Comparison of ENCODE assay signal across 8 cellular contexts in genomic region chr15:59104912-59105732, GRCh38. TPM values are rescaled to one million over a fixed set of nuclear protein-coding genes. Genes with fewer than 3 reads are reported as not detected.
A peak's percentile ranks its signal among the peaks of the same experiment; 100 is the strongest.
DNase-seq lines count a peak whose midpoint lies in the region; ATAC-seq and TF ChIP-seq lines count a peak whose summit lies in the region.

Gene CCNB2, plus strand, starts transcription at chr15:59105146. Its CDS starts 123 bp downstream, at chr15:59105269.

- ATAC-seq in activated CD8-positive, alpha-beta T cell treated with anti-CD3 and anti-CD28 coated beads, Interleukin-2, amount 10 ng/mL, durations not matched to agents 7 days and 5 days = peak; percentile 100
- peak; percentile 96 for ATAC-seq in lung (ENCODE audit: insufficient read depth, low FRiP score)

- H3K4me1 ChIP-seq in lung (ENCODE audit: control insufficient read depth in 2 of 2, insufficient read depth in 2 of 2, low read length in 2 of 2) = no peaks in the 10 kb centered on the region

- no peaks in the 10 kb centered on the region for H3K27me3 ChIP-seq in lung (ENCODE audit: control insufficient read depth, insufficient read depth)

- no peaks in the 10 kb centered on the region for H3K27me3 Mint-ChIP-seq in activated CD8-positive, alpha-beta T cell treated with anti-CD3 and anti-CD28 coated beads, Interleukin-2, amount 10 ng/mL, durations not matched to agents 7 days and 5 days (ENCODE audit: low read depth)

- H3K4me1 Mint-ChIP-seq in activated CD8-positive, alpha-beta T cell treated with anti-CD3 and anti-CD28 coated beads, Interleukin-2, amount 10 ng/mL, durations not matched to agents 7 days and 5 days (ENCODE audit: low read depth) = peaks cover 42% of the 10 kb centered on the region

- H3K36me3 ChIP-seq in lung (ENCODE audit: control insufficient read depth in 2 of 2, insufficient read depth in 2 of 2, low read length in 2 of 2) = peaks cover 0 to 1% of the 10 kb centered on the region in 2 donors

- no peaks in the 10 kb centered on the region for H3K9me3 ChIP-seq in lung (ENCODE audit: control insufficient read depth in 2 of 2, insufficient read depth in 1 of 2, low read length in 1 of 2)

- peak; percentile 87 for DNase-seq in COLO668 (lab: John Stamatoyannopoulos, UW; ENCODE audit: unreplicated experiment)
- peak; percentile 91 for DNase-seq in GM20000 (ENCODE audit: low spot score)
- peak; percentile 78 for DNase-seq in HS-5 (ENCODE audit: low read depth)
- peak; percentile 27 for DNase-seq in NK-92 (lab: John Stamatoyannopoulos, UW; ENCODE audit: unreplicated experiment)
- peak; percentile 94 for DNase-seq in activated CD8-positive, alpha-beta T cell treated with anti-CD3 and anti-CD28 coated beads, Interleukin-2, amount 10 ng/mL, durations not matched to agents 7 days and 5 days
- DNase-seq in effector CD8-positive, alpha-beta T cell (lab: John Stamatoyannopoulos, UW) = peak; percentile 76
- peak; percentile 88 for DNase-seq in lung (ENCODE audit: low spot score)
- peak; percentile 52 to 67 (median 65) for DNase-seq in stimulated activated CD4-positive, alpha-beta T cell treated with anti-CD3 and anti-CD28 coated beads, TNF-alpha, amount 100 ng/mL, for 4 hours (ENCODE audit: low read depth in 3 of 3)

- H3K9me3 Mint-ChIP-seq in activated CD8-positive, alpha-beta T cell treated with anti-CD3 and anti-CD28 coated beads, Interleukin-2, amount 10 ng/mL, durations not matched to agents 7 days and 5 days (ENCODE audit: insufficient read depth) = no peaks in the 10 kb centered on the region

- POLR2A ChIA-PET in activated CD8-positive, alpha-beta T cell treated with anti-CD3 and anti-CD28 coated beads, Interleukin-2, amount 10 ng/mL, durations not matched to agents 7 days and 5 days (lab: Charles Lee) = interaction anchor here (0.9 to 2.4 kb wide), 3 partner anchors 11 to 117 kb away, joined by 3 to 12 read pairs (median 3); partner anchors contain the start of gene RNF111

- peaks cover 40% of the 10 kb centered on the region for H3K36me3 Mint-ChIP-seq in activated CD8-positive, alpha-beta T cell treated with anti-CD3 and anti-CD28 coated beads, Interleukin-2, amount 10 ng/mL, durations not matched to agents 7 days and 5 days (ENCODE audit: low read depth)

- H3K27ac ChIP-seq in lung (ENCODE audit: low read depth in 1 of 2, low read length in 1 of 2) = peak within 1 kb of the TSS; percentile 1 to 64

- 0 to 1% methylated on average over 55 to 57 of the region's 57 CpGs for WGBS in lung, 2 donors

- TF ChIP-seq CTCF in GM20000 (IDR thresholded peaks at IDR 0.05; ENCODE audit: extremely low read depth, missing control alignments) (no peak), lung (IDR thresholded peaks at IDR 0.05; ENCODE audit: control extremely low read depth, extremely low read depth) (no peak)

- CTCF ChIA-PET in activated CD8-positive, alpha-beta T cell treated with anti-CD3 and anti-CD28 coated beads, Interleukin-2, amount 10 ng/mL, durations not matched to agents 7 days and 5 days (lab: Charles Lee) = interaction anchor here (1.4 to 1.7 kb wide), 3 partner anchors 125 to 424 kb away, joined by 4 to 6 read pairs (median 5); no protein-coding TSS in a partner anchor

- peak within 1 kb of the TSS; percentile 98 for H3K4me3 Mint-ChIP-seq in activated CD8-positive, alpha-beta T cell treated with anti-CD3 and anti-CD28 coated beads, Interleukin-2, amount 10 ng/mL, durations not matched to agents 7 days and 5 days

- H3K4me3 ChIP-seq in lung = peak within 1 kb of the TSS; percentile 64

- H3K27ac Mint-ChIP-seq in activated CD8-positive, alpha-beta T cell treated with anti-CD3 and anti-CD28 coated beads, Interleukin-2, amount 10 ng/mL, durations not matched to agents 7 days and 5 days = peak within 1 kb of the TSS; percentile 98

RNA-seq across cellular contexts. Expression of gene CCNB2, which starts in this region (rescaled TPM):
- 100 to 1,000 TPM; 107 to 112 TPM for total RNA-seq in activated CD8-positive, alpha-beta T cell treated with anti-CD3 and anti-CD28 coated beads, Interleukin-2, amount 10 ng/mL, durations not matched to agents 7 days and 5 days
- total RNA-seq in lung = 1 to 10 TPM; 2.0 to 5.1 TPM
- 1 to 10 TPM; 1.5 to 2.4 TPM for polyA plus RNA-seq in lung

Comparison
In these comparisons a context has a peak if more than half of its experiments do, and no peak if none do; other contexts are left out.
1. Peak in every context shown above with its lines: DNase-seq, ATAC-seq, H3K4me3 ChIP-seq and H3K27ac ChIP-seq.
2. RNA of gene CCNB2 (total RNA-seq): 107 to 112 TPM in activated CD8-positive, alpha-beta T cell treated with anti-CD3 and anti-CD28 coated beads, Interleukin-2, amount 10 ng/mL, durations not matched to agents 7 days and 5 days; 2.0 to 5.1 TPM in lung; every median in the first group is over 10 times any median in the second.
3. DNase-seq: peak in every context shown above with its lines; median percentile 94 in activated CD8-positive, alpha-beta T cell treated with anti-CD3 and anti-CD28 coated beads, Interleukin-2, amount 10 ng/mL, durations not matched to agents 7 days and 5 days; 91 in GM20000; 88 in lung; 87 in COLO668; 78 in HS-5; 76 in effector CD8-positive, alpha-beta T cell; 65 in stimulated activated CD4-positive, alpha-beta T cell treated with anti-CD3 and anti-CD28 coated beads, TNF-alpha, amount 100 ng/mL, for 4 hours; 27 in NK-92.